ENCODE assay signal across 1 cellular context in the genomic region with DNA sequence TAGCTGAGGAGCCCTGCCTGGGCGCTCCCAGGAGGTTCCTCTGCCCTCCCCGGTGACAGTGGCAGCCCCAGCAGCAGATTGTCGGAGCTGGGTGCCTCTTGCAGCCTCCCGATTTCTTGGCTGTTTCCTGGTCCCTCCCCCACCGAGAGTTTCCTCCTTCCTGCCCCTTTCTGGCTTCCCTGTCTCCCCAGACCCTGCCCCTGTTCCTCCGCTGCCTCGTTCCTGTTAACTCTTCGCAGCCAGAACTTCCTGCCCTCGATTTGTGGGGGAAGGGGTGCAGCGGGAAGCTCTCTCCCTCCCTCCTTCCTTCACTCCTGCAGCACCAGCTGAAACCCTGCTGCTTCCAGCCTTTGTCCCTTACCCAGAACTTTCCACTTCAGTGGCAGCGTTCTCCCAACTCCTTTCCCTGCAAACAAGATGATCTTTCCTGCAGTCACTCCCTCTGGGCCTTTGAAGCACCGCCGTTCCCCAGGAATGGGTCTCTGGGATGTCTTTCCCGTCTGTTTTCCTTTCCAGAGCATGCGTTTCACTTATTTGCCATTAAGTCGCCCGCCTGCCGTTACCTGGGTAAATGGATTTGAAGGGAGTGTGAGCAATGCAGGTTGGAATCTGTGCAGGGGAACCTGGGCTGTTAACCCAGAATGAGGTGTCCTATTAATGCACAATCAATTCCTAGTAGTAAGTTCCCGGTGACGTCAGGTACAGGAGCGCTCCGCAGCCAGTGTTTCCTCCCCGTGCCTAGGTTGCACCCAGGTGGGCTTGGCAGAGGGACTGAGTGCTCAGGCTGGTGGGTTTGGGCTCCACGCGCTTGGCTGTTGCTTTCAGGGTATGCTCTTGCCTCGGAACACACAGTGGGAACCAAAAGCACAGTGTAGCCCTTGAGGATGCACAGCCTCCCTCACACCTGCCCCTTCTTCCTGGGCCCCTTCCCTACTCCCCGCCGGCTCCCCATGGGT.
TF ChIP-seq lines count a peak whose summit lies in the region.

No MANE protein-coding gene starts in this region.

TF ChIP-seq in IMR-90, 13 proteins besides CTCF, POLR2A, EP300 and RAD21:
- TF ChIP-seq BHLHE40 (IDR thresholded peaks at IDR 0.05; ENCODE audit: low read depth, low read length), result no peak
- no peak for TF ChIP-seq NFE2L2 (IDR thresholded peaks at IDR 0.05; ENCODE audit: low read depth, low read length)
- TF ChIP-seq MAZ (IDR thresholded peaks at IDR 0.05; ENCODE audit: borderline replicate concordance, low read depth, low read length), result no peak
- TF ChIP-seq MAFK (IDR thresholded peaks at IDR 0.05; ENCODE audit: low read depth, low read length), result no peak
- TF ChIP-seq CHD1 (IDR thresholded peaks at IDR 0.05; ENCODE audit: low read depth, low read length), result no peak
- TF ChIP-seq, protein P1, sequence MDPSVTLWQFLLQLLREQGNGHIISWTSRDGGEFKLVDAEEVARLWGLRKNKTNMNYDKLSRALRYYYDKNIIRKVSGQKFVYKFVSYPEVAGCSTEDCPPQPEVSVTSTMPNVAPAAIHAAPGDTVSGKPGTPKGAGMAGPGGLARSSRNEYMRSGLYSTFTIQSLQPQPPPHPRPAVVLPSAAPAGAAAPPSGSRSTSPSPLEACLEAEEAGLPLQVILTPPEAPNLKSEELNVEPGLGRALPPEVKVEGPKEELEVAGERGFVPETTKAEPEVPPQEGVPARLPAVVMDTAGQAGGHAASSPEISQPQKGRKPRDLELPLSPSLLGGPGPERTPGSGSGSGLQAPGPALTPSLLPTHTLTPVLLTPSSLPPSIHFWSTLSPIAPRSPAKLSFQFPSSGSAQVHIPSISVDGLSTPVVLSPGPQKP (IDR thresholded peaks at IDR 0.05; ENCODE audit: borderline replicate concordance, low read depth, low read length), result no peak
- TF ChIP-seq SMC3 (IDR thresholded peaks at IDR 0.05; ENCODE audit: low read depth, low read length), result no peak
